1 cellular context compared by ENCODE assay signal in genomic region chr2:177254433-177255226, GRCh38.
TF ChIP-seq lines count a peak whose summit lies in the region.

No MANE protein-coding gene starts in this region.

TF ChIP-seq in K562, 482 proteins besides CTCF, POLR2A, EP300 and RAD21 (continued from another document and continues in another):
- TF ChIP-seq CHAMP1 (IDR thresholded peaks at IDR 0.05), result peak; percentile 45; the same call in 1 of the 2 replicates
- no peak for TF ChIP-seq SIRT6 (IDR thresholded peaks at IDR 0.05; ENCODE audit: low read depth, low read length)
- no peak for TF ChIP-seq CHD4 (IDR thresholded peaks at IDR 0.05; ENCODE audit: insufficient read depth, insufficient replicate concordance, low read depth, low read length, poor library complexity, severe bottlenecking)
- TF ChIP-seq SMAD2 (IDR thresholded peaks at IDR 0.05; ENCODE audit: low read depth, low read length), result no peak
- peak in 1 of 2 experiments; percentile 53; a peak in 1 of 4 replicates for TF ChIP-seq FOXK2 (conservative IDR thresholded peaks at IDR 0.05 in 1 of 2, IDR thresholded peaks at IDR 0.05 in 1 of 2; ENCODE audit: low read depth in 2 of 2)
- no peak for TF ChIP-seq PTTG1 (tag; IDR thresholded peaks at IDR 0.05; ENCODE audit: low read depth)
- no peak for TF ChIP-seq ZNF511 (CRISPR knock-in tag; IDR thresholded peaks at IDR 0.05)
- no peak for TF ChIP-seq ZBTB5 (IDR thresholded peaks at IDR 0.05)
- no peak for TF ChIP-seq MIER1 (IDR thresholded peaks at IDR 0.05; ENCODE audit: low read depth)
- peak; percentile 46; the same call in 1 of the 2 replicates for TF ChIP-seq ZNF175 (CRISPR knock-in tag; IDR thresholded peaks at IDR 0.05; ENCODE audit: low read depth)
- TF ChIP-seq JUND (IDR thresholded peaks at IDR 0.05; ENCODE audit: borderline replicate concordance, low read depth, low read length), result peak; percentile 58
- peak; percentile 64; the same call in 2 of the 3 replicates for TF ChIP-seq JUND (tag; IDR thresholded peaks at IDR 0.05; ENCODE audit: borderline replicate concordance, low read depth, low read length)
- peak; percentile 55 for TF ChIP-seq CXXC5 (CRISPR knock-in tag; IDR thresholded peaks at IDR 0.05)
- TF ChIP-seq SOX6 (IDR thresholded peaks at IDR 0.05), result peak; percentile 68
- no peak for TF ChIP-seq BCLAF1 (IDR thresholded peaks at IDR 0.05; ENCODE audit: borderline replicate concordance in 1 of 2, control insufficient read depth in 1 of 2, low read depth in 2 of 2, low read length in 1 of 2)
- no peak; a peak in 1 of 4 replicates for TF ChIP-seq ZMIZ1 (IDR thresholded peaks at IDR 0.05; ENCODE audit: low read depth in 2 of 2, low read length in 2 of 2)
- TF ChIP-seq ZNF274 (IDR thresholded peaks at IDR 0.05; ENCODE audit: borderline replicate concordance, low read depth, low read length), result no peak
- peak; percentile 65; the same call in 1 of the 2 replicates for TF ChIP-seq CTBP1 (IDR thresholded peaks at IDR 0.05; ENCODE audit: borderline replicate concordance)
- TF ChIP-seq POLR2AphosphoS5 (IDR thresholded peaks at IDR 0.05; ENCODE audit: control insufficient read depth, insufficient read depth, low read depth, low read length), result peak; percentile 36; the same call in 1 of the 2 replicates
- TF ChIP-seq ZNF318 (IDR thresholded peaks at IDR 0.05; ENCODE audit: borderline replicate concordance in 1 of 2, low read depth in 1 of 2), result no peak
- no peak for TF ChIP-seq ZNF655 (CRISPR knock-in tag; IDR thresholded peaks at IDR 0.05)
- no peak for TF ChIP-seq HMGN3 (IDR thresholded peaks at IDR 0.05; ENCODE audit: borderline replicate concordance, extremely low read depth, insufficient read length, low read depth, low read length)
- peak; percentile 25; the same call in 1 of the 2 replicates for TF ChIP-seq ZBTB9 (CRISPR knock-in tag; IDR thresholded peaks at IDR 0.05)
- peak; percentile 46; the same call in 1 of the 2 replicates for TF ChIP-seq EHMT2 (IDR thresholded peaks at IDR 0.05)
- no peak for TF ChIP-seq KLF16 (IDR thresholded peaks at IDR 0.05)
- TF ChIP-seq USF2 (CRISPR knock-in tag; IDR thresholded peaks at IDR 0.05), result no peak
- no peak for TF ChIP-seq PRMT5 (CRISPR knock-in tag; IDR thresholded peaks at IDR 0.05)
- no peak for TF ChIP-seq ZFP36 (IDR thresholded peaks at IDR 0.05; ENCODE audit: low read depth, low read length, partially characterized antibody)
- TF ChIP-seq CBX2 (IDR thresholded peaks at IDR 0.05; ENCODE audit: insufficient read depth, low read length, poor library complexity, severe bottlenecking), result no peak
